9 cellular contexts compared by ENCODE assay signal in genomic region chr6:40719671-40720374, GRCh38.
DNase-seq lines count a peak whose midpoint lies in the region; ATAC-seq and TF ChIP-seq lines count a peak whose summit lies in the region.
"Had no signal": no experiment of that assay in that cellular context is flagged by ENCODE, and none has a peak within 500 bp of the region (broad histone marks: within the 10 kb centered on the region; RNA-seq: fewer than 3 reads in every experiment).

No MANE protein-coding gene starts in this region.

- TF ChIP-seq EP300 in ovary (IDR thresholded peaks at IDR 0.05) = no peak

- DNase-seq in GM12864 (ENCODE audit: low read depth) (peak; percentile 35), H4 (ENCODE audit: low spot score) (peak; percentile 55), NCI-H82 (lab: John Stamatoyannopoulos, UW) (peak; percentile 75), erythroblast (lab: John Stamatoyannopoulos, UW) (peak; percentile 32 to 45), ovary (peak in 2 of 5 donors; percentile 12 to 29), NCI-H1436 treated with DMSO at 0.1 percent for 48 hours (lab: John Stamatoyannopoulos, UW) (no peak)
- DNase-seq: psoas muscle had no signal

- no peaks in the 10 kb centered on the region for H3K27me3 Mint-ChIP-seq in activated T-helper 17 cell treated with anti-CD3 and anti-CD28 coated beads, Interleukin-2, amount 50 U/mL, for 72 hours

- ATAC-seq in esophagus mucosa = no peak
- ATAC-seq in activated T-helper 17 cell treated with anti-CD3 and anti-CD28 coated beads, Interleukin-2, amount 50 U/mL, for 72 hours (replicated peaks) = no peak

- no peaks in the 10 kb centered on the region for H3K4me1 ChIP-seq in ovary (ENCODE audit: insufficient read depth)

- no peaks in the 10 kb centered on the region for H3K36me3 ChIP-seq in ovary

- H3K27ac Mint-ChIP-seq in activated T-helper 17 cell treated with anti-CD3 and anti-CD28 coated beads, Interleukin-2, amount 50 U/mL, for 72 hours = no peak overlapping the region

- peak overlapping the region; percentile 25 to 72 for H3K27ac ChIP-seq in ovary
- H3K27ac ChIP-seq: psoas muscle had no signal

- H3K9me3 Mint-ChIP-seq in activated T-helper 17 cell treated with anti-CD3 and anti-CD28 coated beads, Interleukin-2, amount 50 U/mL, for 72 hours = no peaks in the 10 kb centered on the region

- no peaks in the 10 kb centered on the region for H3K9me3 ChIP-seq in ovary

- H3K4me3 ChIP-seq in GM12864 (ENCODE audit: low read depth, low read length) (no peak overlapping the region), ovary (no peak overlapping the region)
- H3K4me3 ChIP-seq: psoas muscle had no signal

- intact Hi-C loops in ovary (cut with DNase I) = loop anchor here in 1 of 4 donors (5.0 kb wide), 1 partner anchor 1122 kb away; no protein-coding TSS in a partner anchor

- WGBS in ovary, 3 donors = 26 to 31% (median 29%) methylated on average over 7 of the region's 7 CpGs

- no peaks in the 10 kb centered on the region for H3K36me3 Mint-ChIP-seq in activated T-helper 17 cell treated with anti-CD3 and anti-CD28 coated beads, Interleukin-2, amount 50 U/mL, for 72 hours (ENCODE audit: low read depth)

- no peaks in the 10 kb centered on the region for H3K4me1 Mint-ChIP-seq in activated T-helper 17 cell treated with anti-CD3 and anti-CD28 coated beads, Interleukin-2, amount 50 U/mL, for 72 hours

- no peaks in the 10 kb centered on the region for H3K27me3 ChIP-seq in ovary

- H3K4me3 Mint-ChIP-seq in activated T-helper 17 cell treated with anti-CD3 and anti-CD28 coated beads, Interleukin-2, amount 50 U/mL, for 72 hours = no peak overlapping the region

- TF ChIP-seq CTCF in GM12864 (IDR thresholded peaks at IDR 0.05; ENCODE audit: low read depth, low read length, missing control alignments) (no peak), ovary (IDR thresholded peaks at IDR 0.05) (no peak)

- no peak for TF ChIP-seq POLR2A in erythroblast (IDR thresholded peaks at IDR 0.05; ENCODE audit: low read length)
- no peak for TF ChIP-seq POLR2A in ovary (IDR thresholded peaks at IDR 0.05)
